ENCODE assay signal across 8 cellular contexts in the genomic region with DNA sequence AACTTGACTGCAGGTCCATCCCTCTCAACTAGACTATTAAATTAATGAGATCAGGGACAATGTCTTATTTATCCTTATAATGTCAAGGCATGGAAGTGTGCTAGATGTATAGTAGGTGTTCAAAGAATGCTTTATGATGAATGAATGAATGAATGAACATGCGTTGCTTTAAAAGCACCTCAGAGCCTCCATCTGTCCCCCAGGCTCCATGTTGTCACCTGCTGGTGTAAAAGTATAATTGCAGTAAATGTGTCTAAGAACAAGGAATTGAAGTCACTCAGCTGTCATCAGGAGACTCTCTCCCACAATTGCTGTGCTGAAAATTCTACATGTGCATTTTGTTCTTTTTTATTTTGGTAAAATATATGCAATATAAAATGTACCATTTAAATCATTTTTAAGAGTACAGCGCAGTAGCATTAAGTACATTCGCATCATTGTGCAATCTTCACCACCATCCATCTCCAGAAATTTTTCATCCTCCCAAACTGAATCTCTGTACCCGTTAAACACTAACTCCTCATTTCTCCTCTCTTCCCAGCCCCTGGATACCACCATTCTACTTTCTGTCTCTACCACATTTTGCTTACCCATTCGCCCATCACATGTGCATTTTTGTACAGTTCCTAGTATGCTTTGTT. TPM values are rescaled to one million over a fixed set of nuclear protein-coding genes. Genes with fewer than 3 reads are reported as not detected.
DNase-seq lines count a peak whose midpoint lies in the region; ATAC-seq, FAIRE-seq and TF ChIP-seq lines count a peak whose summit lies in the region.

No MANE protein-coding gene starts in this region.

- peaks cover 6% of the 10 kb centered on the region for H3K27me3 Mint-ChIP-seq in GM23338 (ENCODE audit: insufficient read depth, low read depth, poor library complexity)

- FAIRE-seq in frontal cortex (lab: Jason Lieb, UNC), result no peak

- H3K4me3 ChIP-seq in AG09309 (ENCODE audit: control insufficient read depth, low read depth, low read length) (no peak overlapping the region), GM23338 (no peak overlapping the region), SK-N-SH (ENCODE audit: low read depth in 2 of 2, low read length in 1 of 2) (no peak overlapping the region)

- H3K27ac Mint-ChIP-seq in GM23338, result no peak overlapping the region

- H3K4me1 ChIP-seq in GM23338 (ENCODE audit: insufficient read depth) (peaks cover 19% of the 10 kb centered on the region), SK-N-SH (ENCODE audit: control insufficient read depth in 1 of 2, insufficient read depth in 2 of 2, low read depth in 1 of 2, low read length in 1 of 2) (no peaks in the 10 kb centered on the region)

- H3K27ac ChIP-seq in GM23338 (ENCODE audit: low read depth), result no peak overlapping the region
- no peak overlapping the region for H3K27ac ChIP-seq in SK-N-SH (ENCODE audit: low read depth in 2 of 2, low read length in 1 of 2)

- no peak for TF ChIP-seq EP300 in SK-N-SH (IDR thresholded peaks at IDR 0.05; ENCODE audit: borderline replicate concordance in 1 of 2, low read depth in 1 of 2, low read length in 1 of 2)

- peak; percentile 44 for TF ChIP-seq CTCF in AG09309 (IDR thresholded peaks at IDR 0.05; ENCODE audit: control insufficient read depth, insufficient read depth, low read depth, low read length, missing control alignments)
- peak; percentile 63 to 73 for TF ChIP-seq CTCF in GM23338 (conservative IDR thresholded peaks at IDR 0.05; ENCODE audit: low read depth in 2 of 2)
- peak; percentile 41; the same call in 1 of the 2 replicates for TF ChIP-seq CTCF in SK-N-SH (IDR thresholded peaks at IDR 0.05)

- CTCF ChIA-PET in SK-N-SH (lab: Yijun Ruan, JAX), result interaction anchor here (0.6 to 2.0 kb wide), 4 partner anchors 8 to 86 kb away, joined by 3 to 5 read pairs (median 3); no protein-coding TSS in a partner anchor

- H2AFZ ChIP-seq in GM23338 (no peak overlapping the region), SK-N-SH (ENCODE audit: low read depth) (no peak overlapping the region)

- H3K9me2 ChIP-seq in GM23338 (ENCODE audit: insufficient read depth) (no peaks in the 10 kb centered on the region), SK-N-SH (no peaks in the 10 kb centered on the region)

- POLR2A ChIA-PET in SK-N-SH (lab: Yijun Ruan, JAX), result no interaction called here

- H3K36me3 ChIP-seq in GM23338 (ENCODE audit: insufficient read depth) (no peaks in the 10 kb centered on the region), SK-N-SH (replicated peaks in 1 of 2; ENCODE audit: control insufficient read depth in 1 of 2, insufficient read depth in 2 of 2, low read length in 1 of 2) (no peaks in the 10 kb centered on the region)

- H3K27me3 ChIP-seq in GM23338 (ENCODE audit: insufficient read depth), result no peaks in the 10 kb centered on the region
- peaks cover 58% of the 10 kb centered on the region for H3K27me3 ChIP-seq in SK-N-SH (ENCODE audit: insufficient read depth)

- 9% methylated on average over 5 of the region's 5 CpGs for WGBS in SK-N-SH (ENCODE audit: low lambda C conversion rate)

- no peak for TF ChIP-seq RAD21 in SK-N-SH (IDR thresholded peaks at IDR 0.05; ENCODE audit: low read length)

- peak overlapping the region; percentile 32; the same call in 1 of the 2 replicates for H3K4me2 ChIP-seq in GM23338
- H3K4me2 ChIP-seq in SK-N-SH, result no peak overlapping the region

- no peaks in the 10 kb centered on the region for H3K9me3 ChIP-seq in SK-N-SH

- H3F3A ChIP-seq in GM23338 (replicated peaks; ENCODE audit: low read depth) (0 out of 2 replicates have a peak, but pooled peaks cover 2% of the 10 kb centered on the region), SK-N-SH (replicated peaks; ENCODE audit: insufficient read depth) (no peaks in the 10 kb centered on the region)

- H3K4me3 Mint-ChIP-seq in GM23338, result no peak overlapping the region

- H3K36me3 Mint-ChIP-seq in GM23338 (ENCODE audit: low read depth), result no peaks in the 10 kb centered on the region

- ATAC-seq in GM23338 (peak; percentile 75), GM18873 (IDR thresholded peaks at IDR 0.05; ENCODE audit: low FRiP score, unreplicated experiment) (no peak)

- H3K4me1 Mint-ChIP-seq in GM23338, result peaks cover 24% of the 10 kb centered on the region

- no peaks in the 10 kb centered on the region for H3K9me3 Mint-ChIP-seq in GM23338

- H3K79me2 ChIP-seq in GM23338 (replicated peaks; ENCODE audit: insufficient read depth) (no peaks in the 10 kb centered on the region), SK-N-SH (ENCODE audit: insufficient read depth) (no peaks in the 10 kb centered on the region)

- no peak overlapping the region for H3K9ac ChIP-seq in SK-N-SH

- H4K20me1 ChIP-seq in GM23338 (replicated peaks; ENCODE audit: insufficient read depth), result no peaks in the 10 kb centered on the region
- no peaks in the 10 kb centered on the region for H4K20me1 ChIP-seq in SK-N-SH (ENCODE audit: insufficient read depth)

- DNase-seq in AG09309 (ENCODE audit: low read depth) (no peak), GM23338 (ENCODE audit: low spot score) (peak; percentile 69), SK-N-SH (peak; percentile 37), iris pigment epithelial cell (ENCODE audit: low read depth) (peak; percentile 7), T-helper 9 cell (no peak), frontal cortex (ENCODE audit: low spot score in 2 of 2) (no peak)
- no peak for DNase-seq in activated effector memory CD4-positive, alpha-beta T cell treated with anti-CD3 and anti-CD28 coated beads, Interleukin-2, amount 50 U/mL, for 16 hours

TF ChIP-seq in GM23338, 12 proteins besides CTCF, POLR2A, EP300 and RAD21 (continues in another document):
- TF ChIP-seq ZNF114 (CRISPR knock-in tag; IDR thresholded peaks at IDR 0.05), result no peak
- TF ChIP-seq NANOG (IDR thresholded peaks at IDR 0.05; ENCODE audit: borderline replicate concordance), result no peak
- TF ChIP-seq CREB1 (CRISPR knock-in tag; IDR thresholded peaks at IDR 0.05; ENCODE audit: low read depth), result no peak
- TF ChIP-seq, protein P1, sequence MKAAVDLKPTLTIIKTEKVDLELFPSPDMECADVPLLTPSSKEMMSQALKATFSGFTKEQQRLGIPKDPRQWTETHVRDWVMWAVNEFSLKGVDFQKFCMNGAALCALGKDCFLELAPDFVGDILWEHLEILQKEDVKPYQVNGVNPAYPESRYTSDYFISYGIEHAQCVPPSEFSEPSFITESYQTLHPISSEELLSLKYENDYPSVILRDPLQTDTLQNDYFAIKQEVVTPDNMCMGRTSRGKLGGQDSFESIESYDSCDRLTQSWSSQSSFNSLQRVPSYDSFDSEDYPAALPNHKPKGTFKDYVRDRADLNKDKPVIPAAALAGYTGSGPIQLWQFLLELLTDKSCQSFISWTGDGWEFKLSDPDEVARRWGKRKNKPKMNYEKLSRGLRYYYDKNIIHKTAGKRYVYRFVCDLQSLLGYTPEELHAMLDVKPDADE (IDR thresholded peaks at IDR 0.05), result no peak

TF ChIP-seq in SK-N-SH, 30 proteins besides CTCF, POLR2A, EP300 and RAD21:
- no peak for TF ChIP-seq TCF12 (IDR thresholded peaks at IDR 0.05)
- TF ChIP-seq FOXM1 (IDR thresholded peaks at IDR 0.05; ENCODE audit: low read depth), result no peak
- TF ChIP-seq MXI1 (IDR thresholded peaks at IDR 0.05; ENCODE audit: low read depth, low read length), result no peak
- no peak for TF ChIP-seq TAF1 (IDR thresholded peaks at IDR 0.05; ENCODE audit: borderline replicate concordance, low read depth, low read length)
- no peak for TF ChIP-seq GATA2 (CRISPR knock-in tag; IDR thresholded peaks at IDR 0.05)
- no peak for TF ChIP-seq TEAD4 (IDR thresholded peaks at IDR 0.05; ENCODE audit: borderline replicate concordance, insufficient read depth)
- TF ChIP-seq FOSL2 (IDR thresholded peaks at IDR 0.05; ENCODE audit: borderline replicate concordance, low read depth), result no peak
- TF ChIP-seq RFX5 (IDR thresholded peaks at IDR 0.05; ENCODE audit: low read length), result no peak
- TF ChIP-seq ELF1 (IDR thresholded peaks at IDR 0.05), result no peak
- TF ChIP-seq, protein P2, sequence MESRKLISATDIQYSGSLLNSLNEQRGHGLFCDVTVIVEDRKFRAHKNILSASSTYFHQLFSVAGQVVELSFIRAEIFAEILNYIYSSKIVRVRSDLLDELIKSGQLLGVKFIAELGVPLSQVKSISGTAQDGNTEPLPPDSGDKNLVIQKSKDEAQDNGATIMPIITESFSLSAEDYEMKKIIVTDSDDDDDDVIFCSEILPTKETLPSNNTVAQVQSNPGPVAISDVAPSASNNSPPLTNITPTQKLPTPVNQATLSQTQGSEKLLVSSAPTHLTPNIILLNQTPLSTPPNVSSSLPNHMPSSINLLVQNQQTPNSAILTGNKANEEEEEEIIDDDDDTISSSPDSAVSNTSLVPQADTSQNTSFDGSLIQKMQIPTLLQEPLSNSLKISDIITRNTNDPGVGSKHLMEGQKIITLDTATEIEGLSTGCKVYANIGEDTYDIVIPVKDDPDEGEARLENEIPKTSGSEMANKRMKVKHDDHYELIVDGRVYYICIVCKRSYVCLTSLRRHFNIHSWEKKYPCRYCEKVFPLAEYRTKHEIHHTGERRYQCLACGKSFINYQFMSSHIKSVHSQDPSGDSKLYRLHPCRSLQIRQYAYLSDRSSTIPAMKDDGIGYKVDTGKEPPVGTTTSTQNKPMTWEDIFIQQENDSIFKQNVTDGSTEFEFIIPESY (IDR thresholded peaks at IDR 0.05; ENCODE audit: borderline replicate concordance, low read depth), result no peak

RNA-seq across cellular contexts. Expression of gene GNAL, which starts 52.6 kb away (rescaled TPM):
- total RNA-seq in GM23338 (2014; rRNA removed; shearing (Covaris generic)), result 21.2 and 21.6 TPM in 2 replicates
- 6.2 and 7.5 TPM in 2 replicates for polyA plus RNA-seq in GM23338 (2016; fragmentation: Nextera tagmentation; extraction: Ambion mirVana)
- 0.08 and 0.13 TPM in 2 replicates for polyA plus RNA-seq in SK-N-SH (2012; rRNA removed)
- polyA plus RNA-seq in SK-N-SH (2012; cell fraction: cytosol; rRNA removed), result 0.03 and 0.07 TPM in 2 replicates
- polyA plus RNA-seq in SK-N-SH (2012; cell fraction: nucleus; rRNA removed), result 0.01 and 0.06 TPM in 2 replicates
- 92.9 TPM for total RNA-seq in frontal cortex

Comparison
In these comparisons a context has a peak if more than half of its experiments do, and no peak if none do; other contexts are left out.
1. DNase-seq: peak in GM23338 (single experiment), SK-N-SH (single experiment) and iris pigment epithelial cell (single experiment); none in AG09309 (single experiment), T-helper 9 cell (single experiment), activated effector memory CD4-positive, alpha-beta T cell treated with anti-CD3 and anti-CD28 coated beads, Interleukin-2, amount 50 U/mL, for 16 hours (single experiment) and frontal cortex (0 of 2).
2. Peak in every context shown above with its lines, with median percentiles within 50 percentile points of each other: CTCF ChIP-seq.